Comparison of ENCODE assay signal across 29 cellular contexts in the genomic region with DNA sequence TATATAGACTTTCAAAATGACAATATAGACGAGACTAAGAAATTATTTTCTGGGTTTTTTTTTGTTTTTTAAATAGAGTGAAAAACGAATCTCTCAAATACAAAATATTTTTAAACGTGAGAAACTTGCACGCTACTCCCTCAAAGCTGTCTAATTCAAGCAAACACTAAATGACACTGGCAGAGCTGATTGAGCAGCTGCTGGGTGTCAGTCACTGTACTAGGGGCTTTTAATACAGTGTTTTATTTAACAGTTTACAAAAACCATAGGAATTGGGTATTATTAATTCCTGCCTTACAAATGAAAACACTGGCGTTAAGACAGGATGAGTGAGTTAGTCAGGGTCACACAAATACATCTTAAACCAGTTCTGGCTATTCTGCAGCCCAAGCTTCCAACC.
"Had no signal": no experiment of that assay in that cellular context is flagged by ENCODE, and none has a peak within 500 bp of the region (broad histone marks: within the 10 kb centered on the region; RNA-seq: fewer than 3 reads in every experiment).

No MANE protein-coding gene starts in this region.

- H2AFZ ChIP-seq: neural progenitor cell, parathyroid adenoma had no signal

- H3K4me1 Mint-ChIP-seq: naive thymus-derived CD4-positive, alpha-beta T cell; natural killer cell; nephron; neural progenitor cell; stimulated activated effector memory CD8-positive, alpha-beta T cell treated with anti-CD3 and anti-CD28 coated beads, Interleukin-12 subunit alpha, Interleukin-12 subunit beta, amount 100 ng/mL, for 72 hours; stimulated activated naive B cell treated with anti-CD40 and anti-IgM and Interleukin-4, amounts not matched to agents 10 μg/mL and 1 μg/mL and 100 μg/mL, for 72 hours had no signal

- DNase-seq: naive thymus-derived CD4-positive, alpha-beta T cell; natural killer cell; occipital lobe; ovary; posterior cingulate gyrus; psoas muscle; right cardiac atrium; right lobe of liver; sigmoid colon; small intestine; stimulated activated CD4-positive, alpha-beta T cell treated with anti-CD3 and anti-CD28 coated beads, Interleukin-15, amount 100 ng/mL, for 24 hours; stimulated activated CD4-positive, alpha-beta T cell treated with anti-CD3 and anti-CD28 coated beads, Interleukin-2, amount 100 ng/mL, for 24 hours; stimulated activated CD4-positive, alpha-beta T cell treated with anti-CD3 and anti-CD28 coated beads, Interleukin-2, amount 100 ng/mL, for 48 hours; stimulated activated CD4-positive, alpha-beta T cell treated with anti-CD3 and anti-CD28 coated beads, Interleukin-4, amount 100 ng/mL, for 24 hours; stimulated activated naive B cell treated with anti-CD40 and anti-IgM and Interleukin-4, amounts not matched to agents 10 μg/mL and 1 μg/mL and 100 μg/mL, for 72 hours; stimulated activated naive CD4-positive, alpha-beta T cell treated with Interleukin-2 at 50 U/mL for 16 hours; stomach; thyroid gland; upper lobe of right lung; uterus had no signal

- H3K4me1 ChIP-seq: neural progenitor cell, parathyroid adenoma, psoas muscle, right lobe of liver, sigmoid colon, stomach, thyroid gland, tibial nerve, upper lobe of right lung, uterus had no signal

- H3K9me3 ChIP-seq: ovary, psoas muscle, right lobe of liver, sigmoid colon, thoracic aorta, thyroid gland, upper lobe of right lung, uterus had no signal

- H3K27ac Mint-ChIP-seq: naive thymus-derived CD4-positive, alpha-beta T cell; natural killer cell; nephron; neural progenitor cell; progenitor cell of endocrine pancreas; stimulated activated effector memory CD8-positive, alpha-beta T cell treated with anti-CD3 and anti-CD28 coated beads, Interleukin-12 subunit alpha, Interleukin-12 subunit beta, amount 100 ng/mL, for 72 hours; stimulated activated naive B cell treated with anti-CD40 and anti-IgM and Interleukin-4, amounts not matched to agents 10 μg/mL and 1 μg/mL and 100 μg/mL, for 72 hours; stimulated activated naive CD8-positive, alpha-beta T cell treated with anti-CD3 and anti-CD28 coated beads, Interleukin-15, Interleukin-2, amounts not matched to agents 100 ng/mL and 50 ng/mL, for 24 hours; type B pancreatic cell had no signal

- H3K9ac ChIP-seq: neural progenitor cell, parathyroid adenoma had no signal

- H3K27me3 Mint-ChIP-seq: naive thymus-derived CD4-positive, alpha-beta T cell; progenitor cell of endocrine pancreas; stimulated activated naive B cell treated with anti-CD40 and anti-IgM and Interleukin-4, amounts not matched to agents 10 μg/mL and 1 μg/mL and 100 μg/mL, for 72 hours; stimulated activated naive CD8-positive, alpha-beta T cell treated with anti-CD3 and anti-CD28 coated beads, Interleukin-15, Interleukin-2, amounts not matched to agents 100 ng/mL and 50 ng/mL, for 24 hours; type B pancreatic cell had no signal

- H3K79me2 ChIP-seq: parathyroid adenoma had no signal

- H3K36me3 ChIP-seq: neural progenitor cell, ovary, right lobe of liver, sigmoid colon, stomach, thoracic aorta, thyroid gland, tibial nerve, upper lobe of right lung, uterus had no signal

- H3K4me2 ChIP-seq: neural progenitor cell had no signal

- ATAC-seq: naive thymus-derived CD4-positive, alpha-beta T cell; natural killer cell; psoas muscle; right cardiac atrium; right lobe of liver; stimulated activated effector memory CD8-positive, alpha-beta T cell treated with anti-CD3 and anti-CD28 coated beads, Interleukin-12 subunit alpha, Interleukin-12 subunit beta, amount 100 ng/mL, for 72 hours; stimulated activated naive B cell treated with anti-CD40 and anti-IgM and Interleukin-4, amounts not matched to agents 10 μg/mL and 1 μg/mL and 100 μg/mL, for 72 hours; upper lobe of right lung had no signal

- H3K9me3 Mint-ChIP-seq: type B pancreatic cell had no signal

- H3K36me3 Mint-ChIP-seq: naive thymus-derived CD4-positive, alpha-beta T cell; natural killer cell; neural progenitor cell; stimulated activated effector memory CD8-positive, alpha-beta T cell treated with anti-CD3 and anti-CD28 coated beads, Interleukin-12 subunit alpha, Interleukin-12 subunit beta, amount 100 ng/mL, for 72 hours; stimulated activated naive B cell treated with anti-CD40 and anti-IgM and Interleukin-4, amounts not matched to agents 10 μg/mL and 1 μg/mL and 100 μg/mL, for 72 hours; type B pancreatic cell had no signal

- H3K27ac ChIP-seq: neural progenitor cell, ovary, parathyroid adenoma, psoas muscle, right lobe of liver, sigmoid colon, stomach, thoracic aorta, thyroid gland, tibial nerve, upper lobe of right lung, uterus had no signal

- H3K27me3 ChIP-seq: neural progenitor cell, ovary, right lobe of liver, sigmoid colon, stomach, thyroid gland, tibial nerve, upper lobe of right lung, uterus had no signal

- H3K4me3 ChIP-seq: neural progenitor cell, ovary, psoas muscle, right lobe of liver, sigmoid colon, stomach, thoracic aorta, thyroid gland, tibial nerve, upper lobe of right lung, uterus had no signal

- H3K4me3 Mint-ChIP-seq: naive thymus-derived CD4-positive, alpha-beta T cell; natural killer cell; nephron; neural progenitor cell; stimulated activated effector memory CD8-positive, alpha-beta T cell treated with anti-CD3 and anti-CD28 coated beads, Interleukin-12 subunit alpha, Interleukin-12 subunit beta, amount 100 ng/mL, for 72 hours; stimulated activated naive B cell treated with anti-CD40 and anti-IgM and Interleukin-4, amounts not matched to agents 10 μg/mL and 1 μg/mL and 100 μg/mL, for 72 hours; stimulated activated naive CD8-positive, alpha-beta T cell treated with anti-CD3 and anti-CD28 coated beads, Interleukin-15, Interleukin-2, amounts not matched to agents 100 ng/mL and 50 ng/mL, for 24 hours; type B pancreatic cell had no signal
